14 cellular contexts compared by ENCODE assay signal in genomic region chr4:74968456-74969164, GRCh38. TPM values are rescaled to one million over a fixed set of nuclear protein-coding genes. Genes with fewer than 3 reads are reported as not detected.
A peak's percentile ranks its signal among the peaks of the same experiment; 100 is the strongest.
DNase-seq lines count a peak whose midpoint lies in the region; ATAC-seq, FAIRE-seq and TF ChIP-seq lines count a peak whose summit lies in the region.
"Had no signal": no experiment of that assay in that cellular context is flagged by ENCODE, and none has a peak within 500 bp of the region (broad histone marks: within the 10 kb centered on the region; RNA-seq: fewer than 3 reads in every experiment).

No MANE protein-coding gene starts in this region.

- H3K9me3 Mint-ChIP-seq in stimulated activated naive CD8-positive, alpha-beta T cell treated with anti-CD3 and anti-CD28 coated beads, Interleukin-15, amount 100 ng/mL, for 72 hours = peaks cover 0 to 7% of the 10 kb centered on the region in 2 donors
- H3K9me3 Mint-ChIP-seq: activated naive CD8-positive, alpha-beta T cell treated with anti-CD3 and anti-CD28 coated beads for 36 hours; type B pancreatic cell had no signal

- no peak for DNase-seq in stimulated activated naive CD8-positive, alpha-beta T cell treated with anti-CD3 and anti-CD28 coated beads, Interleukin-15, amount 100 ng/mL, for 72 hours
- DNase-seq in stimulated activated naive CD8-positive, alpha-beta T cell treated with anti-CD3 and anti-CD28 coated beads, Interleukin-15, Interleukin-2, amounts not matched to agents 100 U/mL and 50 U/mL, for 24 hours = no peak
- DNase-seq in Ammon's horn (ENCODE audit: low spot score) (no peak), small intestine (no peak), NCI-H345 (lab: John Stamatoyannopoulos, UW) (no peak), MM.1S (no peak)
- DNase-seq: activated naive CD8-positive, alpha-beta T cell treated with anti-CD3 and anti-CD28 coated beads for 36 hours; immature natural killer cell; naive thymus-derived CD4-positive, alpha-beta T cell; NCI-H226; T-helper 9 cell had no signal

- no peaks in the 10 kb centered on the region for H3F3A ChIP-seq in MM.1S (ENCODE audit: insufficient read depth, low read length)

- ATAC-seq in stimulated activated naive CD8-positive, alpha-beta T cell treated with anti-CD3 and anti-CD28 coated beads, Interleukin-15, amount 100 ng/mL, for 72 hours = peak; percentile 70
- ATAC-seq in stimulated activated naive CD8-positive, alpha-beta T cell treated with anti-CD3 and anti-CD28 coated beads, Interleukin-15, Interleukin-2, amounts not matched to agents 100 U/mL and 50 U/mL, for 24 hours = no peak
- ATAC-seq in HG02610 (IDR thresholded peaks at IDR 0.05; ENCODE audit: unreplicated experiment) (peak; percentile 88), HG03457 (IDR thresholded peaks at IDR 0.05; ENCODE audit: unreplicated experiment) (peak; percentile 78)
- ATAC-seq: naive thymus-derived CD4-positive, alpha-beta T cell had no signal

- H3K9ac ChIP-seq in MM.1S (ENCODE audit: low read length) = no peak overlapping the region

- H3K4me3 ChIP-seq in small intestine (ENCODE audit: low read depth in 1 of 2, low read length in 2 of 2) (no peak overlapping the region), MM.1S (ENCODE audit: low read length) (no peak overlapping the region)

- H3K9me2 ChIP-seq in MM.1S (replicated peaks; ENCODE audit: insufficient read depth, low read length) = no peaks in the 10 kb centered on the region

- H3K36me3 ChIP-seq in small intestine (ENCODE audit: control insufficient read depth in 2 of 2, insufficient read depth in 2 of 2, low read length in 2 of 2) (no peaks in the 10 kb centered on the region), MM.1S (replicated peaks; ENCODE audit: insufficient read depth, low read length) (0 out of 2 replicates have a peak, but pooled peaks cover 4% of the 10 kb centered on the region)

- H3K79me2 ChIP-seq in MM.1S (ENCODE audit: low read length) = peaks cover 45% of the 10 kb centered on the region

- no peaks in the 10 kb centered on the region for H3K4me1 Mint-ChIP-seq in stimulated activated naive CD8-positive, alpha-beta T cell treated with anti-CD3 and anti-CD28 coated beads, Interleukin-15, amount 100 ng/mL, for 72 hours
- H3K4me1 Mint-ChIP-seq: activated naive CD8-positive, alpha-beta T cell treated with anti-CD3 and anti-CD28 coated beads for 36 hours; immature natural killer cell; naive thymus-derived CD4-positive, alpha-beta T cell had no signal

- H3K9me3 ChIP-seq in small intestine (ENCODE audit: control insufficient read depth, low read depth) (no peaks in the 10 kb centered on the region), MM.1S (replicated peaks; ENCODE audit: insufficient read depth, low read length) (no peaks in the 10 kb centered on the region)

- WGBS in small intestine, 3 donors = 79 to 88% (median 82%) methylated on average over 2 of the region's 2 CpGs

- H3K27ac ChIP-seq in small intestine (ENCODE audit: low read depth in 1 of 2, low read length in 1 of 2) (no peak overlapping the region), MM.1S (ENCODE audit: low read length) (no peak overlapping the region)

- H2AFZ ChIP-seq in MM.1S (ENCODE audit: low read length) = no peak overlapping the region

- H3K27me3 Mint-ChIP-seq in stimulated activated naive CD8-positive, alpha-beta T cell treated with anti-CD3 and anti-CD28 coated beads, Interleukin-15, amount 100 ng/mL, for 72 hours = no peaks in the 10 kb centered on the region
- H3K27me3 Mint-ChIP-seq: type B pancreatic cell had no signal

- no peak overlapping the region for H3K27ac Mint-ChIP-seq in stimulated activated naive CD8-positive, alpha-beta T cell treated with anti-CD3 and anti-CD28 coated beads, Interleukin-15, amount 100 ng/mL, for 72 hours
- H3K27ac Mint-ChIP-seq: activated naive CD8-positive, alpha-beta T cell treated with anti-CD3 and anti-CD28 coated beads for 36 hours; immature natural killer cell; naive thymus-derived CD4-positive, alpha-beta T cell; type B pancreatic cell had no signal

- H3K4me1 ChIP-seq in small intestine (ENCODE audit: control insufficient read depth in 2 of 2, insufficient read depth in 1 of 2, low read depth in 1 of 2, low read length in 1 of 2) (no peaks in the 10 kb centered on the region), MM.1S (ENCODE audit: low read length) (no peaks in the 10 kb centered on the region)

- no peak overlapping the region for H3K4me3 Mint-ChIP-seq in stimulated activated naive CD8-positive, alpha-beta T cell treated with anti-CD3 and anti-CD28 coated beads, Interleukin-15, amount 100 ng/mL, for 72 hours
- H3K4me3 Mint-ChIP-seq: activated naive CD8-positive, alpha-beta T cell treated with anti-CD3 and anti-CD28 coated beads for 36 hours; immature natural killer cell; naive thymus-derived CD4-positive, alpha-beta T cell; type B pancreatic cell had no signal

- no peak overlapping the region for H3K4me2 ChIP-seq in MM.1S (ENCODE audit: low read depth, low read length)

- H4K20me1 ChIP-seq in MM.1S (ENCODE audit: insufficient read depth, low read length) = no peaks in the 10 kb centered on the region

- H3K27me3 ChIP-seq in small intestine (ENCODE audit: control insufficient read depth in 2 of 2, insufficient read depth in 2 of 2, low read length in 2 of 2) (no peaks in the 10 kb centered on the region), MM.1S (replicated peaks; ENCODE audit: insufficient read depth, low read length) (no peaks in the 10 kb centered on the region)

- no peak for TF ChIP-seq CTCF in MM.1S (IDR thresholded peaks at IDR 0.05; ENCODE audit: low read length)

- no peak for FAIRE-seq in small intestine (lab: Jason Lieb, UNC)

RNA-seq across cellular contexts. Expression of gene PARM1, which starts 35.7 kb away (rescaled TPM):
- polyA plus RNA-seq in small intestine = 10 to 100 TPM in 1 of 3 donors, 1 to 10 TPM in 1, under 1 TPM in 1; under 0.01 to 13.4 (median 1.4) TPM
